15 cellular contexts compared by ENCODE assay signal in the genomic region with DNA sequence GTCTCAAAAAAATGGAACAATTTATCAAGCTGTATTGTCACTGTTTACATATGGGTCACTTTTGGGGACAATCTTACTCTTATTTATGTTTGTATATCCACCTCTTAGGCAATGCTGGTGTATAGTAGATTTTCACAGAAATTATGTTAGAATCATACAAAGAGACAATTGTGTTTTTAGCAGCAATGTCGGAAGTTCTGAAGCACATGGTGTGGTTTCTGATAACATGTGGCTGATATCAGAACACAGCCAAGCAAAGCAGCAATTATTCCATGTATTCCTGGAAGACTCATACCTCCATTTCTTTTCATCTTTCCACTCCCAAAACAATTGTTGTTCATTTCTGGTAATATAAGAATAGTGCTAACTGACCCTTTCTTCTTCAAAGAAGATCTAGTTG.
DNase-seq lines count a peak whose midpoint lies in the region; ATAC-seq, FAIRE-seq and TF ChIP-seq lines count a peak whose summit lies in the region.
"Had no signal": no experiment of that assay in that cellular context is flagged by ENCODE, and none has a peak within 500 bp of the region (broad histone marks: within the 10 kb centered on the region; RNA-seq: fewer than 3 reads in every experiment).

No MANE protein-coding gene starts in this region.

- DNase-seq in GM18507 (ENCODE audit: extremely low spot score, insufficient read length, low read depth) (no peak), RWPE2 (ENCODE audit: low spot score) (no peak), foreskin melanocyte (peak; percentile 24), NCI-H2227 (lab: John Stamatoyannopoulos, UW; ENCODE audit: unreplicated experiment) (no peak)
- DNase-seq: Caco-2; CD8-positive, alpha-beta T cell; DND-41; GDM1; KBM-7 had no signal

- no peaks in the 10 kb centered on the region for H3K36me3 ChIP-seq in RWPE2 (ENCODE audit: low read depth)
- H3K36me3 ChIP-seq: HAP-1 had no signal

- no peaks in the 10 kb centered on the region for H3K9me3 ChIP-seq in RWPE2 (ENCODE audit: severe bottlenecking)
- H3K9me3 ChIP-seq: Caco-2, HAP-1 had no signal

- TF ChIP-seq CTCF in RWPE2 (IDR thresholded peaks at IDR 0.05; ENCODE audit: poor library complexity, severe bottlenecking), result no peak

- FAIRE-seq in GM18507 (lab: Jason Lieb, UNC), result peak; percentile 33
- FAIRE-seq: GM12892, H1, HTR-8/SVneo had no signal

- peak overlapping the region; percentile 32 for H3K27ac ChIP-seq in RWPE2 (ENCODE audit: poor library complexity, severe bottlenecking)

- no peak for ATAC-seq in RWPE2 (ENCODE audit: low read depth)
- ATAC-seq in GM21576 (IDR thresholded peaks at IDR 0.05; ENCODE audit: unreplicated experiment), result no peak
- ATAC-seq in GM18519 (IDR thresholded peaks at IDR 0.05; ENCODE audit: low FRiP score, unreplicated experiment), result no peak
- ATAC-seq: CD8-positive, alpha-beta T cell had no signal

- H3K27me3 ChIP-seq in RWPE2 (ENCODE audit: insufficient read depth, poor library complexity, severe bottlenecking), result no peaks in the 10 kb centered on the region

- H3K4me3 ChIP-seq in RWPE2 (ENCODE audit: severe bottlenecking), result no peak overlapping the region
- H3K4me3 ChIP-seq: HAP-1 had no signal

- H3K4me1 ChIP-seq in RWPE2 (ENCODE audit: insufficient read depth, poor library complexity, severe bottlenecking), result peaks cover 21% of the 10 kb centered on the region
- H3K4me1 ChIP-seq: HAP-1 had no signal
